In the genomic region with DNA sequence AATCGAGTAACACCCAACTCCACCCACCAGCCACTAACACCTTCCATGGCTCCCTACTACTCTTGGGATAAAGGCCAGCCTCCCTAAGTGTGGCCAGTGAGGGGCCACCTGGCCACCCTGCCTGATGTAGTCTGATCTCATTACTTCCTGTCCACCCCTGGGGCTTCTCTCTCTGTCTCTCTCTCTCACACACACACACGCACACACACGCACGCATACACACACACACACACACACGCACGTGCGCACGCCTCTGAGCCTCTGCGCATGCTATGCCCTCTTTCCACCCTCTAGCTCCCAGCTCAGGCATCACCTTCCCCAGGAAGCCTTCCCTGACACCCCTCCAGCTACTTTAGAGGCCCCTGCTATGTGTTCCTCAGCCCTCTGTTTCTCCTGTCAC, we compare ENCODE assay signal across 2 cellular contexts.
TF ChIP-seq lines count a peak whose summit lies in the region.

No MANE protein-coding gene starts in this region.

TF ChIP-seq in IMR-90, 13 proteins besides CTCF, POLR2A, EP300 and RAD21:
- TF ChIP-seq MXI1 (IDR thresholded peaks at IDR 0.05; ENCODE audit: borderline replicate concordance, low read depth, low read length) (no peak), RFX5 (IDR thresholded peaks at IDR 0.05; ENCODE audit: low read depth, low read length) (no peak), CEBPB (IDR thresholded peaks at IDR 0.05; ENCODE audit: low read depth, low read length) (no peak), BHLHE40 (IDR thresholded peaks at IDR 0.05; ENCODE audit: low read depth, low read length) (no peak), FOS (IDR thresholded peaks at IDR 0.05; ENCODE audit: low read depth, low read length) (no peak), CHD1 (IDR thresholded peaks at IDR 0.05; ENCODE audit: low read depth, low read length) (no peak), MAFK (IDR thresholded peaks at IDR 0.05; ENCODE audit: low read depth, low read length) (no peak), SMC3 (IDR thresholded peaks at IDR 0.05; ENCODE audit: low read depth, low read length) (no peak), RCOR1 (IDR thresholded peaks at IDR 0.05; ENCODE audit: insufficient replicate concordance, low read length) (no peak), MAZ (IDR thresholded peaks at IDR 0.05; ENCODE audit: borderline replicate concordance, low read depth, low read length) (no peak), ELK1 (IDR thresholded peaks at IDR 0.05; ENCODE audit: borderline replicate concordance, low read depth, low read length) (no peak), NFE2L2 (IDR thresholded peaks at IDR 0.05; ENCODE audit: low read depth, low read length) (no peak)
- TF ChIP-seq, protein P1, sequence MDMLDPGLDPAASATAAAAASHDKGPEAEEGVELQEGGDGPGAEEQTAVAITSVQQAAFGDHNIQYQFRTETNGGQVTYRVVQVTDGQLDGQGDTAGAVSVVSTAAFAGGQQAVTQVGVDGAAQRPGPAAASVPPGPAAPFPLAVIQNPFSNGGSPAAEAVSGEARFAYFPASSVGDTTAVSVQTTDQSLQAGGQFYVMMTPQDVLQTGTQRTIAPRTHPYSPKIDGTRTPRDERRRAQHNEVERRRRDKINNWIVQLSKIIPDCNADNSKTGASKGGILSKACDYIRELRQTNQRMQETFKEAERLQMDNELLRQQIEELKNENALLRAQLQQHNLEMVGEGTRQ (IDR thresholded peaks at IDR 0.05; ENCODE audit: low read depth, low read length) = no peak
TF ChIP-seq in IMR-90: peak in this region for 0.

TF ChIP-seq in SK-N-SH treated with all-trans-retinoic acid at 6 μM for 48 hours, 23 proteins besides CTCF, POLR2A, EP300 and RAD21:
- TF ChIP-seq SNAI2 (CRISPR knock-in tag; IDR thresholded peaks at IDR 0.05) (no peak), ISL1 (CRISPR knock-in tag; IDR thresholded peaks at IDR 0.05) (no peak), ZNF8 (CRISPR knock-in tag; IDR thresholded peaks at IDR 0.05) (no peak), RARB (CRISPR knock-in tag; IDR thresholded peaks at IDR 0.05) (no peak), ZNF565 (CRISPR knock-in tag; conservative IDR thresholded peaks at IDR 0.05; ENCODE audit: low read depth) (no peak), BACH2 (CRISPR knock-in tag; IDR thresholded peaks at IDR 0.05; ENCODE audit: borderline replicate concordance) (no peak), ZNF70 (CRISPR knock-in tag; IDR thresholded peaks at IDR 0.05) (no peak), TOX (CRISPR knock-in tag; IDR thresholded peaks at IDR 0.05; ENCODE audit: borderline replicate concordance) (no peak), ZFP3 (CRISPR knock-in tag; IDR thresholded peaks at IDR 0.05) (no peak), OSR1 (CRISPR knock-in tag; IDR thresholded peaks at IDR 0.05) (no peak), ESRRG (CRISPR knock-in tag; IDR thresholded peaks at IDR 0.05) (no peak), PPARA (CRISPR knock-in tag; IDR thresholded peaks at IDR 0.05; ENCODE audit: borderline replicate concordance) (no peak)
- TF ChIP-seq, protein P2, sequence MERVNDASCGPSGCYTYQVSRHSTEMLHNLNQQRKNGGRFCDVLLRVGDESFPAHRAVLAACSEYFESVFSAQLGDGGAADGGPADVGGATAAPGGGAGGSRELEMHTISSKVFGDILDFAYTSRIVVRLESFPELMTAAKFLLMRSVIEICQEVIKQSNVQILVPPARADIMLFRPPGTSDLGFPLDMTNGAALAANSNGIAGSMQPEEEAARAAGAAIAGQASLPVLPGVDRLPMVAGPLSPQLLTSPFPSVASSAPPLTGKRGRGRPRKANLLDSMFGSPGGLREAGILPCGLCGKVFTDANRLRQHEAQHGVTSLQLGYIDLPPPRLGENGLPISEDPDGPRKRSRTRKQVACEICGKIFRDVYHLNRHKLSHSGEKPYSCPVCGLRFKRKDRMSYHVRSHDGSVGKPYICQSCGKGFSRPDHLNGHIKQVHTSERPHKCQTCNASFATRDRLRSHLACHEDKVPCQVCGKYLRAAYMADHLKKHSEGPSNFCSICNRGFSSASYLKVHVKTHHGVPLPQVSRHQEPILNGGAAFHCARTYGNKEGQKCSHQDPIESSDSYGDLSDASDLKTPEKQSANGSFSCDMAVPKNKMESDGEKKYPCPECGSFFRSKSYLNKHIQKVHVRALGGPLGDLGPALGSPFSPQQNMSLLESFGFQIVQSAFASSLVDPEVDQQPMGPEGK (CRISPR knock-in tag; IDR thresholded peaks at IDR 0.05; ENCODE audit: borderline replicate concordance) = no peak
- TF ChIP-seq, protein P3, sequence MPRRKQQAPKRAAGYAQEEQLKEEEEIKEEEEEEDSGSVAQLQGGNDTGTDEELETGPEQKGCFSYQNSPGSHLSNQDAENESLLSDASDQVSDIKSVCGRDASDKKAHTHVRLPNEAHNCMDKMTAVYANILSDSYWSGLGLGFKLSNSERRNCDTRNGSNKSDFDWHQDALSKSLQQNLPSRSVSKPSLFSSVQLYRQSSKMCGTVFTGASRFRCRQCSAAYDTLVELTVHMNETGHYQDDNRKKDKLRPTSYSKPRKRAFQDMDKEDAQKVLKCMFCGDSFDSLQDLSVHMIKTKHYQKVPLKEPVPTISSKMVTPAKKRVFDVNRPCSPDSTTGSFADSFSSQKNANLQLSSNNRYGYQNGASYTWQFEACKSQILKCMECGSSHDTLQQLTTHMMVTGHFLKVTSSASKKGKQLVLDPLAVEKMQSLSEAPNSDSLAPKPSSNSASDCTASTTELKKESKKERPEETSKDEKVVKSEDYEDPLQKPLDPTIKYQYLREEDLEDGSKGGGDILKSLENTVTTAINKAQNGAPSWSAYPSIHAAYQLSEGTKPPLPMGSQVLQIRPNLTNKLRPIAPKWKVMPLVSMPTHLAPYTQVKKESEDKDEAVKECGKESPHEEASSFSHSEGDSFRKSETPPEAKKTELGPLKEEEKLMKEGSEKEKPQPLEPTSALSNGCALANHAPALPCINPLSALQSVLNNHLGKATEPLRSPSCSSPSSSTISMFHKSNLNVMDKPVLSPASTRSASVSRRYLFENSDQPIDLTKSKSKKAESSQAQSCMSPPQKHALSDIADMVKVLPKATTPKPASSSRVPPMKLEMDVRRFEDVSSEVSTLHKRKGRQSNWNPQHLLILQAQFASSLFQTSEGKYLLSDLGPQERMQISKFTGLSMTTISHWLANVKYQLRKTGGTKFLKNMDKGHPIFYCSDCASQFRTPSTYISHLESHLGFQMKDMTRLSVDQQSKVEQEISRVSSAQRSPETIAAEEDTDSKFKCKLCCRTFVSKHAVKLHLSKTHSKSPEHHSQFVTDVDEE (CRISPR knock-in tag; IDR thresholded peaks at IDR 0.05) = no peak
